20 cellular contexts compared by ENCODE assay signal in genomic region chr17:15350777-15351486, GRCh38. TPM values are rescaled to one million over a fixed set of nuclear protein-coding genes. Genes with fewer than 3 reads are reported as not detected.
DNase-seq lines count a peak whose midpoint lies in the region; ATAC-seq, FAIRE-seq and TF ChIP-seq lines count a peak whose summit lies in the region.
"Had no signal": no experiment of that assay in that cellular context is flagged by ENCODE, and none has a peak within 500 bp of the region (broad histone marks: within the 10 kb centered on the region; RNA-seq: fewer than 3 reads in every experiment).

No MANE protein-coding gene starts in this region.

- peaks cover 0 to 9% of the 10 kb centered on the region in 2 donors for H3K4me1 ChIP-seq in right atrium auricular region
- peaks cover 15% of the 10 kb centered on the region for H3K4me1 ChIP-seq in keratinocyte (ENCODE audit: control insufficient read depth, extremely low read depth, insufficient read depth, low read length)
- peaks cover 16% of the 10 kb centered on the region for H3K4me1 ChIP-seq in rectal smooth muscle tissue (ENCODE audit: control insufficient read depth, insufficient read depth, low read length)
- H3K4me1 ChIP-seq in vagina, result peaks cover 28% of the 10 kb centered on the region
- no peaks in the 10 kb centered on the region for H3K4me1 ChIP-seq in body of pancreas
- H3K4me1 ChIP-seq: spleen had no signal

- no peak overlapping the region for H3K9ac ChIP-seq in keratinocyte (ENCODE audit: control insufficient read depth, extremely low read depth, insufficient read depth, low read length)
- H3K9ac ChIP-seq in rectal smooth muscle tissue (ENCODE audit: low read length), result no peak overlapping the region

- H2AFZ ChIP-seq in keratinocyte (ENCODE audit: control insufficient read depth, low read length), result no peak overlapping the region

- H3K36me3 ChIP-seq in right atrium auricular region (no peaks in the 10 kb centered on the region), keratinocyte (ENCODE audit: control insufficient read depth in 2 of 2, extremely low read depth in 1 of 2, insufficient read depth in 2 of 2, low read length in 2 of 2) (no peaks in the 10 kb centered on the region), rectal smooth muscle tissue (ENCODE audit: control insufficient read depth, insufficient read depth, low read length) (no peaks in the 10 kb centered on the region), vagina (no peaks in the 10 kb centered on the region), H7 (replicated peaks; ENCODE audit: control insufficient read depth, insufficient read depth, low read length) (no peaks in the 10 kb centered on the region), body of pancreas (replicated peaks in 1 of 2; ENCODE audit: insufficient read depth in 1 of 2, low read depth in 2 of 2) (no peaks in the 10 kb centered on the region)
- H3K36me3 ChIP-seq: spleen had no signal

- peak; percentile 7 for ATAC-seq in Right ventricle myocardium inferior
- ATAC-seq in body of pancreas, result no peak
- ATAC-seq: stimulated activated naive CD8-positive, alpha-beta T cell treated with anti-CD3 and anti-CD28 coated beads, Interleukin-15, Interleukin-2, amounts not matched to agents 100 U/mL and 50 U/mL, for 24 hours had no signal

- H3K9me3 ChIP-seq in right atrium auricular region (no peaks in the 10 kb centered on the region), keratinocyte (ENCODE audit: control insufficient read depth, low read depth, low read length) (no peaks in the 10 kb centered on the region), vagina (no peaks in the 10 kb centered on the region), body of pancreas (no peaks in the 10 kb centered on the region)
- H3K9me3 ChIP-seq: spleen had no signal

- no peaks in the 10 kb centered on the region for H3K9me1 ChIP-seq in keratinocyte (ENCODE audit: control insufficient read depth, extremely low read depth, insufficient read depth, low read length)

- DNase-seq in Right ventricle myocardium inferior (ENCODE audit: missing footprints) (no peak), right atrium auricular region (ENCODE audit: low spot score) (no peak), keratinocyte (ENCODE audit: low read depth, low spot score) (no peak), vagina (ENCODE audit: extremely low spot score in 2 of 2) (no peak), H7 (no peak), body of pancreas (no peak), NCI-H1105 (lab: John Stamatoyannopoulos, UW) (no peak)
- DNase-seq: 8988T; activated CD4-positive, alpha-beta T cell treated with anti-CD3 and anti-CD28 coated beads, Interleukin-2, amount 50 U/mL, for 4 hours; activated T-cell treated with anti-CD3 and anti-CD28 coated beads, Interleukin-2, amount 50 U/mL, for 48 hours; CD4-positive, CD25-positive, alpha-beta regulatory T cell; DMS79 treated with DMSO at 0.1 percent for 48 hours; HCEC 1CT; left cardiac atrium; NCI-H1105 treated with DMSO at 0.1 percent for 48 hours; spleen; stimulated activated naive CD8-positive, alpha-beta T cell treated with anti-CD3 and anti-CD28 coated beads, Interleukin-15, Interleukin-2, amounts not matched to agents 100 U/mL and 50 U/mL, for 24 hours had no signal

- H3K79me2 ChIP-seq in keratinocyte (ENCODE audit: control insufficient read depth, insufficient read depth, low read length), result no peaks in the 10 kb centered on the region

- H3K27ac ChIP-seq in right atrium auricular region (peak overlapping the region in 1 of 2 donors; percentile 11), keratinocyte (ENCODE audit: control insufficient read depth, insufficient read depth, low read length) (no peak overlapping the region), rectal smooth muscle tissue (ENCODE audit: low read depth, low read length) (peak overlapping the region; percentile 94), vagina (peak overlapping the region; percentile 76), body of pancreas (no peak overlapping the region)
- H3K27ac ChIP-seq: epithelial cell of prostate, spleen had no signal

- no peaks in the 10 kb centered on the region for H3K27me3 ChIP-seq in right atrium auricular region
- H3K27me3 ChIP-seq in keratinocyte (ENCODE audit: control insufficient read depth, extremely low read depth, insufficient read depth, low read length), result no peaks in the 10 kb centered on the region
- no peaks in the 10 kb centered on the region for H3K27me3 ChIP-seq in rectal smooth muscle tissue (ENCODE audit: control insufficient read depth, insufficient read depth, low read length)
- H3K27me3 ChIP-seq in vagina, result no peaks in the 10 kb centered on the region
- H3K27me3 ChIP-seq in H7 (ENCODE audit: control insufficient read depth, insufficient read depth, low read length), result no peaks in the 10 kb centered on the region
- H3K27me3 ChIP-seq in body of pancreas, result no peaks in the 10 kb centered on the region

- TF ChIP-seq POLR2A in vagina (IDR thresholded peaks at IDR 0.05) (no peak), body of pancreas (IDR thresholded peaks at IDR 0.05) (no peak)

- H3K4me3 ChIP-seq in right atrium auricular region (no peak overlapping the region), keratinocyte (ENCODE audit: control insufficient read depth in 2 of 3, extremely low read depth in 1 of 3, insufficient read depth in 2 of 3, low read depth in 1 of 3, low read length in 3 of 3) (no peak overlapping the region), rectal smooth muscle tissue (ENCODE audit: low read length) (no peak overlapping the region), vagina (peak overlapping the region in 1 of 2 donors; percentile 11), H7 (ENCODE audit: insufficient read depth, low read depth, low read length) (no peak overlapping the region), body of pancreas (no peak overlapping the region)
- H3K4me3 ChIP-seq: spleen had no signal

- dilution Hi-C loops in keratinocyte (cut with MboI; ENCODE audit: extremely low pct_ligation_motif_present, low sequenced_read_pairs), result no loop called here

- WGBS in body of pancreas, 2 donors, result 72 to 82% methylated on average over 10 of the region's 10 CpGs

- peak; percentile 73 for FAIRE-seq in keratinocyte (lab: Jason Lieb, UNC)

- TF ChIP-seq CTCF in right atrium auricular region (IDR thresholded peaks at IDR 0.05) (no peak), keratinocyte (optimal IDR thresholded peaks at IDR 0.05 in 1 of 3, IDR thresholded peaks at IDR 0.05 in 1 of 3, conservative IDR thresholded peaks at IDR 0.05 in 1 of 3; ENCODE audit: extremely low read depth in 1 of 3, insufficient read depth in 2 of 3, low read length in 3 of 3) (no peak), vagina (IDR thresholded peaks at IDR 0.05) (no peak), body of pancreas (IDR thresholded peaks at IDR 0.05) (no peak)

- peak overlapping the region; percentile 18 for H3K4me2 ChIP-seq in keratinocyte (ENCODE audit: control insufficient read depth, extremely low read depth, insufficient read depth, low read depth, low read length)

- H4K20me1 ChIP-seq in keratinocyte (ENCODE audit: control insufficient read depth, extremely low read depth, insufficient read depth, low read length), result no peaks in the 10 kb centered on the region

- intact Hi-C loops in Right ventricle myocardium inferior (cut with DNase I) (no loop called here), vagina (cut with DNase I) (no loop called here), body of pancreas (cut with DNase I) (no loop called here)

RNA-seq across cellular contexts. Expression of gene TEKT3, which starts 9.5 kb away (rescaled TPM):
- total RNA-seq in Right ventricle myocardium inferior, result 0.51 TPM
- total RNA-seq in right atrium auricular region, result not detected
- polyA plus RNA-seq in keratinocyte, result 0.12 to 0.19 TPM (median 0.16 TPM) in 3 replicates
- not detected for polyA plus RNA-seq in keratinocyte (2011; ENCODE audit: low read depth)
- polyA plus RNA-seq in keratinocyte (2011; cell fraction: cytosol; rRNA removed), result 0.26 TPM in 1 of 2 replicates, not detected in the other
- 0.14 and 0.73 TPM in 2 replicates for polyA plus RNA-seq in keratinocyte (2011; cell fraction: nucleus; rRNA removed)
- not detected in 2 replicates for polyA plus RNA-seq in keratinocyte (2012; ENCODE audit: low replicate concordance)
- not detected in 3 replicates for polyA minus RNA-seq in keratinocyte
- polyA minus RNA-seq in keratinocyte (2011; cell fraction: cytosol; rRNA and poly(A)+ RNA removed), result not detected
- polyA minus RNA-seq in keratinocyte (2011; cell fraction: nucleus; rRNA and poly(A)+ RNA removed), result not detected in 2 replicates
- not detected for total RNA-seq in vagina
- 0.21 and 0.37 TPM in 2 replicates for total RNA-seq in H7 (2014; rRNA removed; shearing (Covaris generic))
- total RNA-seq in body of pancreas, result not detected
- polyA plus RNA-seq: IgD-negative memory B cell had no signal

Comparison
In these comparisons a context has a peak if more than half of its experiments do, and no peak if none do; other contexts are left out.
1. H3K27ac ChIP-seq: peak in rectal smooth muscle tissue (single experiment) and vagina (single experiment); none in keratinocyte (single experiment) and body of pancreas (0 of 4).